Comparison of ENCODE assay signal across 8 cellular contexts in genomic region chr13:24271611-24272451, GRCh38. TPM values are rescaled to one million over a fixed set of nuclear protein-coding genes. Genes with fewer than 3 reads are reported as not detected.
DNase-seq lines count a peak whose midpoint lies in the region; ATAC-seq, FAIRE-seq and TF ChIP-seq lines count a peak whose summit lies in the region.

No MANE protein-coding gene starts in this region.

- H3K4me3 ChIP-seq in endothelial cell of umbilical vein (replicated peaks in 1 of 3; ENCODE audit: insufficient read depth in 1 of 3, low read depth in 1 of 3, low read length in 3 of 3) (peak overlapping the region in 2 of 3 experiments; percentile 5 to 58), mucosa of rectum (ENCODE audit: low read length in 2 of 2) (peak overlapping the region; percentile 58 to 69), thymus (ENCODE audit: low read length) (peak overlapping the region; percentile 61)

- 11% methylated on average over 25 of the region's 25 CpGs for WGBS in thymus

- CTCF ChIA-PET in endothelial cell of umbilical vein (lab: Charles Lee): interaction anchor here (0.6 kb wide), 1 partner anchor 10 kb away, joined by 3 read pairs; no protein-coding TSS in a partner anchor

- H3K9me3 ChIP-seq in endothelial cell of umbilical vein (replicated peaks; ENCODE audit: control insufficient read depth, insufficient read depth, low read length) (no peaks in the 10 kb centered on the region), mucosa of rectum (ENCODE audit: control insufficient read depth in 2 of 2, low read length in 2 of 2) (no peaks in the 10 kb centered on the region), thymus (ENCODE audit: control insufficient read depth) (no peaks in the 10 kb centered on the region)

- H3K27ac ChIP-seq in endothelial cell of umbilical vein (ENCODE audit: insufficient read depth, low read depth, low read length) (peak overlapping the region; percentile 50), mucosa of rectum (ENCODE audit: low read depth in 2 of 2, low read length in 2 of 2) (peak overlapping the region; percentile 84 to 93), thymus (ENCODE audit: low read depth) (peak overlapping the region; percentile 98)

- peak overlapping the region; percentile 72 for H3K4me2 ChIP-seq in endothelial cell of umbilical vein (ENCODE audit: insufficient read depth, low read length)

- no peak for TF ChIP-seq CTCF in endothelial cell of umbilical vein (IDR thresholded peaks at IDR 0.05; ENCODE audit: extremely low read depth in 1 of 2, insufficient read depth in 1 of 2, low read depth in 1 of 2, low read length in 2 of 2)

- no peak for TF ChIP-seq POLR2A in endothelial cell of umbilical vein (IDR thresholded peaks at IDR 0.05; ENCODE audit: low read depth, low read length)

- no TSS peak for BruUV-seq in endothelial cell of umbilical vein (replicated peaks; lab: Mats Ljungman, UMichigan)

- POLR2A ChIA-PET in endothelial cell of umbilical vein (lab: Charles Lee): no interaction called here

- DNase-seq in EL (peak; percentile 45), Kasumi-1 (lab: John Stamatoyannopoulos, UW) (peak; percentile 33 to 57), endothelial cell of umbilical vein (ENCODE audit: low read depth, low spot score) (peak; percentile 60), HK-2 (ENCODE audit: unreplicated experiment) (no peak)
- DNase-seq in activated CD8-positive, alpha-beta memory T cell treated with anti-CD3 and anti-CD28 coated beads for 24 hours: peak; percentile 70

- H2AFZ ChIP-seq in endothelial cell of umbilical vein (ENCODE audit: low read depth, low read length): peak overlapping the region; percentile 79

- no peaks in the 10 kb centered on the region for H4K20me1 ChIP-seq in endothelial cell of umbilical vein (replicated peaks; ENCODE audit: control insufficient read depth, extremely low read depth, insufficient read depth, low read length)

- peak; percentile 59 for FAIRE-seq in endothelial cell of umbilical vein (lab: Jason Lieb, UNC)

- peak; percentile 39 for ATAC-seq in GM21717 (IDR thresholded peaks at IDR 0.05; ENCODE audit: unreplicated experiment)

- H3K36me3 ChIP-seq in endothelial cell of umbilical vein (ENCODE audit: control insufficient read depth in 2 of 2, extremely low read depth in 1 of 2, insufficient read depth in 2 of 2, low read length in 2 of 2) (no peaks in the 10 kb centered on the region), mucosa of rectum (ENCODE audit: control insufficient read depth in 2 of 2, insufficient read depth in 2 of 2, low read length in 2 of 2) (no peaks in the 10 kb centered on the region), thymus (ENCODE audit: control insufficient read depth, insufficient read depth) (no peaks in the 10 kb centered on the region)

- H3K79me2 ChIP-seq in endothelial cell of umbilical vein (ENCODE audit: control insufficient read depth, insufficient read depth, low read length): no peaks in the 10 kb centered on the region

- H3K27me3 ChIP-seq in endothelial cell of umbilical vein (ENCODE audit: control insufficient read depth in 2 of 2, insufficient read depth in 2 of 2, low read length in 2 of 2) (no peaks in the 10 kb centered on the region), mucosa of rectum (ENCODE audit: control insufficient read depth in 2 of 2, insufficient read depth in 2 of 2, low read length in 2 of 2) (no peaks in the 10 kb centered on the region), thymus (ENCODE audit: control insufficient read depth, insufficient read depth) (no peaks in the 10 kb centered on the region)

- intact Hi-C loops in endothelial cell of umbilical vein (cut with micrococcal nuclease): no loop called here

- H3K4me1 ChIP-seq in endothelial cell of umbilical vein (ENCODE audit: control insufficient read depth, extremely low read depth, insufficient read depth, low read length): peaks cover 22% of the 10 kb centered on the region
- peaks cover 30 to 31% of the 10 kb centered on the region in 2 donors for H3K4me1 ChIP-seq in mucosa of rectum (ENCODE audit: control insufficient read depth in 2 of 2, insufficient read depth in 2 of 2, low read length in 2 of 2)
- peaks cover 28% of the 10 kb centered on the region for H3K4me1 ChIP-seq in thymus (ENCODE audit: control insufficient read depth, insufficient read depth, low read length)

- dilution Hi-C loops in endothelial cell of umbilical vein (cut with MboI; ENCODE audit: extremely low pct_ligation_motif_present, low sequenced_read_pairs): no loop called here

- H3K9ac ChIP-seq in endothelial cell of umbilical vein (replicated peaks; ENCODE audit: extremely low read depth, insufficient read depth, low read length) (peak overlapping the region; percentile 12), mucosa of rectum (ENCODE audit: low read depth in 1 of 2, low read length in 2 of 2) (peak overlapping the region; percentile 72 to 74)

- no peaks in the 10 kb centered on the region for H3K9me1 ChIP-seq in endothelial cell of umbilical vein (replicated peaks; ENCODE audit: control insufficient read depth, extremely low read depth, insufficient read depth, low read length)

TF ChIP-seq in endothelial cell of umbilical vein, 7 proteins besides CTCF, POLR2A, EP300 and RAD21:
- no peak for TF ChIP-seq MYC (IDR thresholded peaks at IDR 0.05; ENCODE audit: low read depth, low read length)
- no peak for TF ChIP-seq GATA2 (IDR thresholded peaks at IDR 0.05; ENCODE audit: insufficient read depth, insufficient read length, low read depth, low read length)
- TF ChIP-seq MAX (IDR thresholded peaks at IDR 0.05; ENCODE audit: insufficient read depth, insufficient read length): no peak
- TF ChIP-seq FOS (IDR thresholded peaks at IDR 0.05; ENCODE audit: borderline replicate concordance, insufficient read depth, low read length): no peak
- TF ChIP-seq JUN (IDR thresholded peaks at IDR 0.05; ENCODE audit: borderline replicate concordance, insufficient read depth, insufficient read length, low read depth): no peak
- TF ChIP-seq EZH2 (IDR thresholded peaks at IDR 0.05; ENCODE audit: borderline replicate concordance, low read depth, low read length, severe bottlenecking): no peak
- TF ChIP-seq POLR2AphosphoS5 (IDR thresholded peaks at IDR 0.05; ENCODE audit: insufficient read depth, low read depth, low read length): no peak

RNA-seq across cellular contexts. Expression of gene C1QTNF9, which starts 37.5 kb away (rescaled TPM):
- not detected in 2 replicates for total RNA-seq in endothelial cell of umbilical vein
- polyA plus RNA-seq in endothelial cell of umbilical vein: not detected in 2 replicates
- polyA plus RNA-seq in endothelial cell of umbilical vein (2011; cell fraction: cytosol; rRNA removed): not detected in 2 replicates
- not detected in 2 replicates for polyA plus RNA-seq in endothelial cell of umbilical vein (2011; cell fraction: nucleus; rRNA removed)
- polyA plus RNA-seq in endothelial cell of umbilical vein (2012): not detected in 2 replicates
- polyA minus RNA-seq in endothelial cell of umbilical vein: not detected in 2 replicates
- not detected for polyA minus RNA-seq in endothelial cell of umbilical vein (2011; cell fraction: cytosol; rRNA and poly(A)+ RNA removed)
- polyA minus RNA-seq in endothelial cell of umbilical vein (2011; cell fraction: nucleus; rRNA and poly(A)+ RNA removed): not detected in 2 replicates
- 0.30 TPM for polyA plus RNA-seq in thymus
